In the genomic region with DNA sequence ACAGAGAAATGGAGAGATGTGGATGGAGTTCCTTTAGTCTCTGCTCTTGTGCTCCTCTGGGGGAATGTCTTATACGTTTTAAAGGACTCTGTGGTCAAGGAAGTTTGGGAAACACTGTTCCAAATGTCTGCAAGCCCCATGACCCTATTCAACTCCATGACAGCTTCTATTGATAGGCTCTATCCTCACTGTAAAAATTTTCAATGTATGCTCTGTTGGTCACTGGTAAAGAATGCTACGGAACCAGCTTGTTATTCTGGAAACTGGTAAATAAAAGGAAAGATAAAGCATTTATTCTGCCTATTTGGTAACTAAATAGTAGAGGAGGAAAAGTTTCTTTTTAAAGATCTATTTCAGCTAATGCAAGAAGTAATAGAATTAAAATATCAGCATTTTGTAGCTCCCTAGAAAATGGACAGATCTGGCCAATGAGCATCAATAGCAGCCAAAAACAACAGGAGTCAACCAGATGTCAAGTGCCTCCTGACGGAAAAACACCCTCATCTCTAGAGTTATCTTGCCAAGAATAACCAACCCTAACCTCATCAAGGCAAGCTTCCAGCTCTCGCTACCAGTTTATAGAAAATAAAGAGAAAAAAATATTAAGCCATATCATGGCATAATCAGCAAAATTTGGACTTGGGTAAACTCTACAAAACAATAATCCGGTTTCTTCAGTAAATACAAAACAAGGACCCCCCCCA, we compare ENCODE assay signal across 1 cellular context.
TF ChIP-seq lines count a peak whose summit lies in the region.

No MANE protein-coding gene starts in this region.

TF ChIP-seq in WTC11, 78 proteins besides CTCF, POLR2A, EP300 and RAD21 (continued from another document):
- TF ChIP-seq ESRRA (CRISPR knock-in tag; IDR thresholded peaks at IDR 0.05; ENCODE audit: borderline replicate concordance), result no peak
- no peak for TF ChIP-seq SOX15 (CRISPR knock-in tag; IDR thresholded peaks at IDR 0.05)
- TF ChIP-seq ZNF232 (CRISPR knock-in tag; IDR thresholded peaks at IDR 0.05), result no peak
- no peak for TF ChIP-seq NFATC4 (CRISPR knock-in tag; IDR thresholded peaks at IDR 0.05)
